In the genomic region with DNA sequence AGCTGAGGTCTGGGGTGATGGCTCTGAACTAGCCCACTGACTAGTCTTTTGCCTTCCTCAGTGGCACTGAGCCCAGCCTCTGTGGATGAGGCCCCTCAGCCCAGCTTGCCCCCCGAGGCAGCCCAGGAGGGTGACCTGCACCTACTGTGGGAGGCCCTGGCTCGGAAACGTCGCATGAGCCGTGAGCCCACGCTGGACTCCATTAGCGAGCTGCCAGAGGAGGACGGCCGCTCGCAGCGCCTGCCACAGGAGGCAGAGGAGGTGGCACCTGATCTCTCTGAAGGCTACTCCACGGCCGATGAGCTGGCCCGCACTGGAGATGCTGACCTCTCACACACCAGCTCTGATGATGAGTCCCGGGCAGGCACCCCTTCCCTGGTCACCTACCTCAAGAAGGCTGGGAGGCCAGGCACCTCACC, we compare ENCODE assay signal across 1 cellular context.
TF ChIP-seq lines count a peak whose summit lies in the region.

No MANE protein-coding gene starts in this region.

TF ChIP-seq in SK-N-SH treated with all-trans-retinoic acid at 6 μM for 48 hours, 23 proteins besides CTCF, POLR2A, EP300 and RAD21 (continued from another document):
- TF ChIP-seq RARB (CRISPR knock-in tag; IDR thresholded peaks at IDR 0.05): no peak
TF ChIP-seq in SK-N-SH treated with all-trans-retinoic acid at 6 μM for 48 hours: peak in this region for 0.
